Comparison of ENCODE assay signal across 1 cellular context in genomic region chr11:117985953-117986887, GRCh38.
TF ChIP-seq lines count a peak whose summit lies in the region.

Gene IL10RA (plus strand): TSS chr11:117986394. CDS start chr11:117986468, 74 bp downstream.

TF ChIP-seq in K562, 482 proteins besides CTCF, POLR2A, EP300 and RAD21 (continued from another document):
- TF ChIP-seq, protein P1, sequence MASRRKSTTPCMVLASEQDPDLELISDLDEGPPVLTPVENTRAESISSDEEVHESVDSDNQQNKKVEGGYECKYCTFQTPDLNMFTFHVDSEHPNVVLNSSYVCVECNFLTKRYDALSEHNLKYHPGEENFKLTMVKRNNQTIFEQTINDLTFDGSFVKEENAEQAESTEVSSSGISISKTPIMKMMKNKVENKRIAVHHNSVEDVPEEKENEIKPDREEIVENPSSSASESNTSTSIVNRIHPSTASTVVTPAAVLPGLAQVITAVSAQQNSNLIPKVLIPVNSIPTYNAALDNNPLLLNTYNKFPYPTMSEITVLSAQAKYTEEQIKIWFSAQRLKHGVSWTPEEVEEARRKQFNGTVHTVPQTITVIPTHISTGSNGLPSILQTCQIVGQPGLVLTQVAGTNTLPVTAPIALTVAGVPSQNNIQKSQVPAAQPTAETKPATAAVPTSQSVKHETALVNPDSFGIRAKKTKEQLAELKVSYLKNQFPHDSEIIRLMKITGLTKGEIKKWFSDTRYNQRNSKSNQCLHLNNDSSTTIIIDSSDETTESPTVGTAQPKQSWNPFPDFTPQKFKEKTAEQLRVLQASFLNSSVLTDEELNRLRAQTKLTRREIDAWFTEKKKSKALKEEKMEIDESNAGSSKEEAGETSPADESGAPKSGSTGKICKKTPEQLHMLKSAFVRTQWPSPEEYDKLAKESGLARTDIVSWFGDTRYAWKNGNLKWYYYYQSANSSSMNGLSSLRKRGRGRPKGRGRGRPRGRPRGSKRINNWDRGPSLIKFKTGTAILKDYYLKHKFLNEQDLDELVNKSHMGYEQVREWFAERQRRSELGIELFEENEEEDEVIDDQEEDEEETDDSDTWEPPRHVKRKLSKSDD (conservative IDR thresholded peaks at IDR 0.05; ENCODE audit: low read length) = no peak
- TF ChIP-seq CCNT2 (IDR thresholded peaks at IDR 0.05; ENCODE audit: borderline replicate concordance, extremely low read depth, insufficient read length, low read depth, low read length) (peak; percentile 91), RBM22 (IDR thresholded peaks at IDR 0.05; ENCODE audit: low read depth, low read length, poor library complexity, severe bottlenecking) (peak; percentile 39), ZNF696 (CRISPR knock-in tag; conservative IDR thresholded peaks at IDR 0.05) (no peak), SUPT5H (IDR thresholded peaks at IDR 0.05) (peak; percentile 90), OTX1 (CRISPR knock-in tag; IDR thresholded peaks at IDR 0.05) (no peak), MTF1 (CRISPR knock-in tag; IDR thresholded peaks at IDR 0.05; ENCODE audit: borderline replicate concordance) (no peak), SLC30A9 (CRISPR knock-in tag; IDR thresholded peaks at IDR 0.05) (no peak), STAT5B (CRISPR knock-in tag; IDR thresholded peaks at IDR 0.05) (no peak), EGR1 (conservative IDR thresholded peaks at IDR 0.05) (peak; percentile 77), CBX5 (IDR thresholded peaks at IDR 0.05; ENCODE audit: borderline replicate concordance, low read depth) (no peak)
- TF ChIP-seq, protein P2, sequence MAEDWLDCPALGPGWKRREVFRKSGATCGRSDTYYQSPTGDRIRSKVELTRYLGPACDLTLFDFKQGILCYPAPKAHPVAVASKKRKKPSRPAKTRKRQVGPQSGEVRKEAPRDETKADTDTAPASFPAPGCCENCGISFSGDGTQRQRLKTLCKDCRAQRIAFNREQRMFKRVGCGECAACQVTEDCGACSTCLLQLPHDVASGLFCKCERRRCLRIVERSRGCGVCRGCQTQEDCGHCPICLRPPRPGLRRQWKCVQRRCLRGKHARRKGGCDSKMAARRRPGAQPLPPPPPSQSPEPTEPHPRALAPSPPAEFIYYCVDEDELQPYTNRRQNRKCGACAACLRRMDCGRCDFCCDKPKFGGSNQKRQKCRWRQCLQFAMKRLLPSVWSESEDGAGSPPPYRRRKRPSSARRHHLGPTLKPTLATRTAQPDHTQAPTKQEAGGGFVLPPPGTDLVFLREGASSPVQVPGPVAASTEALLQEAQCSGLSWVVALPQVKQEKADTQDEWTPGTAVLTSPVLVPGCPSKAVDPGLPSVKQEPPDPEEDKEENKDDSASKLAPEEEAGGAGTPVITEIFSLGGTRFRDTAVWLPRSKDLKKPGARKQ (CRISPR knock-in tag; IDR thresholded peaks at IDR 0.05) = no peak
